8 cellular contexts compared by ENCODE assay signal in the genomic region with DNA sequence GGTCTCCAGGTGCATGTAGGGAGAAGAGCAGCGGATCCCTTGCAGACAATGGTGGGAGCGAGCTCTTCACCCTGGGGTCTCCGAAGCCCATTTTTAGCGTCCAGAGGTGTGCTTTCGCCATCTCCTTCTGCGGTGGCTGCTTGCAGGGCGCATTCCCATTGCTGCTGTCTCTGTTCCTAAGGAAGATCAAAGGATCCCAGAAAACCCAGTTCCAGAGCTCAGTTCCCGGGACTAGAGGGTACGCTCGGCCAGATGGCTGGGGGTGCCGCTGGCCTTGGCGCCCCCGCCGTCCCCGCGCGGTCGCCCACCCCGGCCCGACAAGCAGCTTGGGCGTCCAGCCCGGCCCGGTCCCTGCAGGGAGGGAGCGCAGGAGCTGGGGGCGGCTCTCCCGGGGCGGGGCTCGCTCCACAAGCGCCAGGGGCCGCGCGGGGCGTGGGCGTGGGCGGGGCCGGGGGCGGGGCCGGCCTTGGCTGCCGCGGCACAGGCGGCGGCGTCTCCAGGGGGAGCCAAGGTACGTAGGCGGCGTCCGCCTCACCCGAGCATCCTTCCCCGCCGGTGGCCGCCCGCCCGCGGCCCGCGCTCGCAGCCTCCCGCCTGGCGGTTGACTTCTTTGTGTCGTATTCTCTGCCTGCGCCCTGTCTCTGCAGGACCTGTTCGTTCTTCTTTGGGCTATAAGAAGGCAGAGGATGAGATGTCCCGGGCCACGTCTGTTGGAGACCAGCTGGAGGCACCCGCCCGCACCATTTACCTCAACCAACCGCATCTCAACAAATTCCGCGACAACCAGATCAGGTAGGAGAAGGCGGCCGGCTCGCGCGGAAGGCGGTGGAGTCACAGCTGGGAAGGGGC.
DNase-seq lines count a peak whose midpoint lies in the region; ATAC-seq lines count a peak whose summit lies in the region.

No MANE protein-coding gene starts in this region.

- WGBS in urinary bladder: 2% methylated on average over 75 of the region's 75 CpGs
- WGBS in aorta, 2 donors: 5% methylated on average over 44 to 75 of the region's 75 CpGs

- H3K9ac ChIP-seq in SK-N-MC (ENCODE audit: insufficient read length): no peak overlapping the region

- H3K27me3 ChIP-seq in aorta (ENCODE audit: control insufficient read depth in 1 of 2, insufficient read depth in 2 of 2, low read length in 1 of 2): no peaks in the 10 kb centered on the region

- peak; percentile 3 for DNase-seq in stimulated activated CD4-positive, alpha-beta T cell treated with anti-CD3 and anti-CD28 coated beads, Interleukin-1b, Interleukin-23, amount 100 ng/mL, for 48 hours
- DNase-seq in stimulated activated CD4-positive, alpha-beta T cell treated with anti-CD3 and anti-CD28 coated beads, Interleukin-4, amount 100 ng/mL, for 1 hour: no peak
- no peak for DNase-seq in SK-N-MC (ENCODE audit: low read depth, low spot score)
- DNase-seq in hypothalamus (lab: John Stamatoyannopoulos, UW): peak in 28 of 51 donors; percentile 1 to 71 (median 26)
- DNase-seq in aorta: no peak

- ATAC-seq in HG02852 (IDR thresholded peaks at IDR 0.05; ENCODE audit: unreplicated experiment): no peak
- no peak for ATAC-seq in HG02588 (IDR thresholded peaks at IDR 0.05; ENCODE audit: unreplicated experiment)
- ATAC-seq in aorta (ENCODE audit: low FRiP score): no peak

- H3K4me1 ChIP-seq in urinary bladder (ENCODE audit: insufficient read depth): no peaks in the 10 kb centered on the region
- no peaks in the 10 kb centered on the region for H3K4me1 ChIP-seq in aorta (ENCODE audit: control insufficient read depth in 1 of 2, insufficient read depth in 2 of 2, low read length in 2 of 2)

- H3K9me3 ChIP-seq in SK-N-MC (ENCODE audit: low read depth, low read length): no peaks in the 10 kb centered on the region
- no peaks in the 10 kb centered on the region for H3K9me3 ChIP-seq in aorta (ENCODE audit: control insufficient read depth, low read length)

- peak overlapping the region; percentile 74 for H3K4me3 ChIP-seq in SK-N-MC
- peak overlapping the region; percentile 28 for H3K4me3 ChIP-seq in urinary bladder (ENCODE audit: low read depth, low read length)
- no peak overlapping the region for H3K4me3 ChIP-seq in aorta (ENCODE audit: low read length in 2 of 2)

- H3K27ac ChIP-seq in SK-N-MC: no peak overlapping the region
- no peak overlapping the region for H3K27ac ChIP-seq in urinary bladder (ENCODE audit: low read depth)
- no peak overlapping the region for H3K27ac ChIP-seq in aorta (ENCODE audit: low read depth in 1 of 2, low read length in 2 of 2)

- intact Hi-C loops in aorta (cut with DNase I): no loop called here

- H3K36me3 ChIP-seq in SK-N-MC (ENCODE audit: insufficient read depth, low read length) (no peaks in the 10 kb centered on the region), urinary bladder (ENCODE audit: insufficient read depth) (no peaks in the 10 kb centered on the region), aorta (ENCODE audit: control insufficient read depth in 1 of 2, insufficient read depth in 2 of 2, low read length in 1 of 2) (no peaks in the 10 kb centered on the region)

Comparison
In these comparisons a context has a peak if more than half of its experiments do, and no peak if none do; other contexts are left out.
1. DNase-seq: peak in stimulated activated CD4-positive, alpha-beta T cell treated with anti-CD3 and anti-CD28 coated beads, Interleukin-1b, Interleukin-23, amount 100 ng/mL, for 48 hours (single experiment) and hypothalamus (28 of 51); none in stimulated activated CD4-positive, alpha-beta T cell treated with anti-CD3 and anti-CD28 coated beads, Interleukin-4, amount 100 ng/mL, for 1 hour (single experiment), SK-N-MC (single experiment) and aorta (0 of 2).
2. H3K4me3 ChIP-seq: peak in SK-N-MC (single experiment) and urinary bladder (single experiment); none in aorta (0 of 2).